ENCODE assay signal across 21 cellular contexts in the genomic region with DNA sequence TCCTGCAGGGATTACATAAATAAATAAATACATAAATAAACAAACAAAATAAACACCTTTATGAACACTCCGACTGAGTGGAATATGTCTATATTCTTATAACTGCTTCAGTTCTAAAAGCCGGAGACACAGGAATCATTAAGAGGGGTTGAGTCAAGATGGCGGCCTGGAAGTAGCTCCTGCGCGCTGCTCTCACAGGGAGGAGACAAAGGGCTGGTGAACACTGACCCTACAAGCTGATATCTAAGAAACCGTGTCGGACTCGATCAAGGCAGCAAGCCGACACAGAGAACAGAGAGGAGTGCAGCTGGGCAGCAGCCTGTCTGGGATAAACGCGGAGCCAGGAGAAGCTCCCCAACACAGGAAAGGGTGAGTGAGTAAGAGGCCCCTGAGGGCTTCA.
"Had no signal": no experiment of that assay in that cellular context is flagged by ENCODE, and none has a peak within 500 bp of the region (broad histone marks: within the 10 kb centered on the region; RNA-seq: fewer than 3 reads in every experiment).

No MANE protein-coding gene starts in this region.

- ATAC-seq: activated CD4-positive, alpha-beta T cell treated with anti-CD3 and anti-CD28 coated beads for 36 hours; activated CD4-positive, CD25-positive, alpha-beta regulatory T cell treated with anti-CD3 and anti-CD28 coated beads, Interleukin-2, amount 50 U/mL, for 24 hours; activated CD8-positive, alpha-beta T cell treated with anti-CD3 and anti-CD28 coated beads, Interleukin-2, amount 10 ng/mL, durations not matched to agents 7 days and 5 days; activated naive CD4-positive, alpha-beta T cell treated with anti-CD3 and anti-CD28 coated beads, Interleukin-2, amount 50 U/mL, for 72 hours; Panc1 had no signal

- H3K4me3 ChIP-seq: cardiac muscle cell, SJCRH30, SK-N-MC had no signal

- H3K27ac ChIP-seq: cardiac muscle cell, SJCRH30, SK-N-MC had no signal

- H3K27me3 ChIP-seq: cardiac muscle cell, SJCRH30 had no signal

- H3K4me1 ChIP-seq: SJCRH30 had no signal

- H3K36me3 ChIP-seq: cardiac muscle cell, SJCRH30 had no signal

- H3K9me3 ChIP-seq: SJCRH30 had no signal

- DNase-seq: activated CD4-positive, alpha-beta T cell treated with anti-CD3 and anti-CD28 coated beads for 36 hours; activated CD4-positive, alpha-beta T cell treated with anti-CD3 and anti-CD28 coated beads, Interleukin-2, amount 10 ng/mL, durations not matched to agents 7 days and 5 days; activated CD4-positive, alpha-beta T cell treated with anti-CD3 and anti-CD28 coated beads, Interleukin-2, amount 50 U/mL, for 48 hours; activated CD8-positive, alpha-beta T cell treated with anti-CD3 and anti-CD28 coated beads, Interleukin-2, amount 10 ng/mL, durations not matched to agents 7 days and 5 days; activated gamma-delta T cell treated with Interleukin-2 at 50 U/mL for 16 hours; activated naive CD4-positive, alpha-beta T cell treated with anti-CD3 and anti-CD28 coated beads for 36 hours; activated T-cell treated with anti-CD3 and anti-CD28 coated beads for 4 hours; activated T-cell treated with anti-CD3 and anti-CD28 coated beads, Interleukin-2, amount 50 U/mL, for 4 hours; anterior cingulate cortex; NCI-H1694; NCI-H2029; NCI-H345; NCI-H524 treated with DMSO at 0.1 percent for 48 hours; SHP77; SJCRH30; T1000 had no signal
